Comparison of ENCODE assay signal across 8 cellular contexts in genomic region chr19:35266904-35267817, GRCh38. TPM values are rescaled to one million over a fixed set of nuclear protein-coding genes. Genes with fewer than 3 reads are reported as not detected.
A peak's percentile ranks its signal among the peaks of the same experiment; 100 is the strongest.
DNase-seq lines count a peak whose midpoint lies in the region; ATAC-seq, FAIRE-seq and TF ChIP-seq lines count a peak whose summit lies in the region.

No MANE protein-coding gene starts in this region.

- H3K27me3 Mint-ChIP-seq in glutamatergic neuron (ENCODE audit: unreplicated experiment) (peaks cover 16% of the 10 kb centered on the region), osteocyte (ENCODE audit: unreplicated experiment) (no peaks in the 10 kb centered on the region)

- DNase-seq in NCI-H526 (lab: John Stamatoyannopoulos, UW) (peak; percentile 26 to 65), activated gamma-delta T cell treated with Interleukin-2 at 50 U/mL for 16 hours (peak; percentile 42), glutamatergic neuron (peak; percentile 47), osteocyte (ENCODE audit: extremely low spot score, unreplicated experiment) (no peak), D721Med (ENCODE audit: insufficient read length, low spot score) (no peak), NCI-H1048 (lab: John Stamatoyannopoulos, UW) (no peak)

- ATAC-seq in HG02610 (IDR thresholded peaks at IDR 0.05; ENCODE audit: unreplicated experiment), result no peak

- H3K27ac Mint-ChIP-seq in glutamatergic neuron (ENCODE audit: unreplicated experiment), result peak overlapping the region; percentile 91
- peak overlapping the region; percentile 96 for H3K27ac Mint-ChIP-seq in osteocyte (ENCODE audit: unreplicated experiment)

- H3K36me3 Mint-ChIP-seq in glutamatergic neuron (ENCODE audit: unreplicated experiment), result peaks cover 6% of the 10 kb centered on the region
- peaks cover 12% of the 10 kb centered on the region for H3K36me3 Mint-ChIP-seq in osteocyte (ENCODE audit: unreplicated experiment)

- H3K4me1 Mint-ChIP-seq in glutamatergic neuron (ENCODE audit: low read depth, unreplicated experiment), result peaks cover 22% of the 10 kb centered on the region
- H3K4me1 Mint-ChIP-seq in osteocyte (ENCODE audit: unreplicated experiment), result peaks cover 16% of the 10 kb centered on the region

- H3K4me3 Mint-ChIP-seq in glutamatergic neuron (ENCODE audit: unreplicated experiment) (peak overlapping the region; percentile 91), osteocyte (ENCODE audit: unreplicated experiment) (peak overlapping the region; percentile 94)

- peaks cover 16% of the 10 kb centered on the region for H3K9me3 Mint-ChIP-seq in glutamatergic neuron (ENCODE audit: unreplicated experiment)
- no peaks in the 10 kb centered on the region for H3K9me3 Mint-ChIP-seq in osteocyte (ENCODE audit: unreplicated experiment)

- H3K9ac ChIP-seq in ES-I3 (ENCODE audit: low read depth, low read length), result peak overlapping the region; percentile 91

- H3K36me3 ChIP-seq in ES-I3 (ENCODE audit: insufficient read depth, low read length), result peaks cover 2% of the 10 kb centered on the region

- H3K4me1 ChIP-seq in ES-I3 (ENCODE audit: insufficient read depth, low read length), result no peaks in the 10 kb centered on the region; the same call in 1 of the 2 replicates

- no peaks in the 10 kb centered on the region for H3K9me3 ChIP-seq in ES-I3 (ENCODE audit: control insufficient read depth, insufficient read depth, low read length)

- TF ChIP-seq CTCF in glutamatergic neuron (IDR thresholded peaks at IDR 0.05; ENCODE audit: partially characterized antibody, unreplicated experiment) (no peak), osteocyte (IDR thresholded peaks at IDR 0.05) (no peak), D721Med (IDR thresholded peaks at IDR 0.05; ENCODE audit: insufficient read depth, missing control alignments) (no peak)

- no peak for FAIRE-seq in D721Med (lab: Jason Lieb, UNC)

RNA-seq across cellular contexts. Expression of gene USF2, which starts 1.6 kb away (rescaled TPM):
- 132 TPM for total RNA-seq in glutamatergic neuron (ENCODE audit: unreplicated experiment)
- 112 and 115 TPM in 2 replicates for total RNA-seq in osteocyte

RNA-seq across cellular contexts. Expression of gene HAMP, which starts 15.2 kb away (rescaled TPM):
- total RNA-seq in glutamatergic neuron (ENCODE audit: unreplicated experiment) (not detected), osteocyte (0.68 TPM in 1 of 2 replicates, not detected in the other)

RNA-seq across cellular contexts. Expression of gene LSR, which starts 18.4 kb away (rescaled TPM):
- total RNA-seq in glutamatergic neuron (ENCODE audit: unreplicated experiment), result 5.4 TPM
- 0.29 and 0.83 TPM in 2 replicates for total RNA-seq in osteocyte

RNA-seq across cellular contexts. Expression of gene MAG, which starts 24.8 kb away (rescaled TPM):
- not detected for total RNA-seq in glutamatergic neuron (ENCODE audit: unreplicated experiment)
- not detected in 2 replicates for total RNA-seq in osteocyte

RNA-seq across cellular contexts. Expression of gene FAM187B, which starts 38.6 kb away (rescaled TPM):
- total RNA-seq in glutamatergic neuron (ENCODE audit: unreplicated experiment) (not detected), osteocyte (not detected in 2 replicates)

Comparison
In these comparisons a context has a peak if more than half of its experiments do, and no peak if none do; other contexts are left out.
1. DNase-seq: peak in NCI-H526 (2 of 2), activated gamma-delta T cell treated with Interleukin-2 at 50 U/mL for 16 hours (single experiment) and glutamatergic neuron (single experiment); none in osteocyte (single experiment), D721Med (single experiment) and NCI-H1048 (single experiment).